Comparison of ENCODE assay signal across 8 cellular contexts in genomic region chr1:144551107-144551542, GRCh38. TPM values are rescaled to one million over a fixed set of nuclear protein-coding genes. Genes with fewer than 3 reads are reported as not detected.
DNase-seq lines count a peak whose midpoint lies in the region; ATAC-seq and TF ChIP-seq lines count a peak whose summit lies in the region.

No MANE protein-coding gene starts in this region.

- H3K27ac ChIP-seq in MM.1S (ENCODE audit: low read length) (peak overlapping the region; percentile 83), muscle layer of duodenum (ENCODE audit: low read length) (no peak overlapping the region)

- H3K4me2 ChIP-seq in MM.1S (ENCODE audit: low read depth, low read length) = peak overlapping the region; percentile 72

- peaks cover 9% of the 10 kb centered on the region for H3K27me3 Mint-ChIP-seq in MCF 10A (ENCODE audit: insufficient read depth, unreplicated experiment)

- peaks cover 20% of the 10 kb centered on the region for H3K36me3 Mint-ChIP-seq in MCF 10A (ENCODE audit: insufficient read depth, unreplicated experiment)

- H2AFZ ChIP-seq in MM.1S (ENCODE audit: low read length) = 0 out of 2 replicates have a peak overlapping the region, but pooled peaks have one; percentile 35

- peak overlapping the region; percentile 100 for H3K27ac Mint-ChIP-seq in MCF 10A (ENCODE audit: low read depth, unreplicated experiment)

- no peaks in the 10 kb centered on the region for H4K20me1 ChIP-seq in MM.1S (ENCODE audit: insufficient read depth, low read length)

- H3K36me3 ChIP-seq in MM.1S (replicated peaks; ENCODE audit: insufficient read depth, low read length) (no peaks in the 10 kb centered on the region), muscle layer of duodenum (ENCODE audit: control insufficient read depth in 1 of 2, insufficient read depth in 2 of 2, low read length in 2 of 2) (no peaks in the 10 kb centered on the region)

- H3K79me2 ChIP-seq in MM.1S (ENCODE audit: low read length) = no peaks in the 10 kb centered on the region

- peak overlapping the region; percentile 76 for H3K9ac ChIP-seq in MM.1S (ENCODE audit: low read length)

- intact Hi-C loops in MCF 10A (cut with micrococcal nuclease) = no loop called here

- H3K4me1 Mint-ChIP-seq in MCF 10A (ENCODE audit: insufficient read depth, unreplicated experiment) = peaks cover 33% of the 10 kb centered on the region

- H3K27me3 ChIP-seq in MM.1S (replicated peaks; ENCODE audit: insufficient read depth, low read length) = no peaks in the 10 kb centered on the region
- peaks cover 6% of the 10 kb centered on the region for H3K27me3 ChIP-seq in muscle layer of duodenum (ENCODE audit: low read depth, low read length)

- TF ChIP-seq CTCF in AG10803 (conservative IDR thresholded peaks at IDR 0.05; ENCODE audit: low read length) = no peak
- no peak for TF ChIP-seq CTCF in MM.1S (IDR thresholded peaks at IDR 0.05; ENCODE audit: low read length)
- no peak for TF ChIP-seq CTCF in MCF 10A (IDR thresholded peaks at IDR 0.05; ENCODE audit: unreplicated experiment)

- H3K9me3 ChIP-seq in MM.1S (replicated peaks; ENCODE audit: insufficient read depth, low read length) (no peaks in the 10 kb centered on the region), muscle layer of duodenum (ENCODE audit: control insufficient read depth in 1 of 2, low read length in 2 of 2) (no peaks in the 10 kb centered on the region)

- H3K4me3 Mint-ChIP-seq in MCF 10A (ENCODE audit: unreplicated experiment) = peak overlapping the region; percentile 89

- H3F3A ChIP-seq in MM.1S (ENCODE audit: insufficient read depth, low read length) = peaks cover 16% of the 10 kb centered on the region

- no peaks in the 10 kb centered on the region for H3K9me3 Mint-ChIP-seq in MCF 10A (ENCODE audit: unreplicated experiment)

- no TSS peak for BruUV-seq in MCF 10A (replicated peaks; lab: Mats Ljungman, UMichigan)

- POLR2A ChIA-PET in MCF 10A (lab: Yijun Ruan, JAX) = interaction anchor here (1.0 to 2.3 kb wide), 6 partner anchors 10 to 1414 kb away, joined by 3 to 28 read pairs (median 6); partner anchors contain the start of genes ANKRD34A and POLR3GL

- peaks cover 4% of the 10 kb centered on the region; the same call in 1 of the 2 replicates for H3K4me1 ChIP-seq in MM.1S (ENCODE audit: low read length)
- H3K4me1 ChIP-seq in muscle layer of duodenum (ENCODE audit: control insufficient read depth in 1 of 2, insufficient read depth in 2 of 2, low read length in 2 of 2) = peaks cover 0 to 9% of the 10 kb centered on the region in 2 donors

- peak overlapping the region; percentile 64 for H3K4me3 ChIP-seq in AG10803 (ENCODE audit: low read length)
- H3K4me3 ChIP-seq in MM.1S (ENCODE audit: low read length) = peak overlapping the region; percentile 54
- H3K4me3 ChIP-seq in muscle layer of duodenum (ENCODE audit: low read depth in 1 of 2, low read length in 2 of 2) = peak overlapping the region; percentile 47 to 60

- ATAC-seq in HG03025 (IDR thresholded peaks at IDR 0.05; ENCODE audit: low FRiP score, unreplicated experiment) = no peak
- ATAC-seq in HG03045 (IDR thresholded peaks at IDR 0.05; ENCODE audit: unreplicated experiment) = no peak

- CTCF ChIA-PET in MCF 10A (lab: Yijun Ruan, JAX) = interaction anchor here (1.0 kb wide), 1 partner anchor 18 kb away, joined by 3 read pairs; no protein-coding TSS in a partner anchor

- no peaks in the 10 kb centered on the region for H3K9me2 ChIP-seq in MM.1S (replicated peaks; ENCODE audit: insufficient read depth, low read length)

- DNase-seq in AG10803 (ENCODE audit: low read depth) (no peak), MM.1S (peak; percentile 24), MCF 10A (ENCODE audit: unreplicated experiment) (no peak), AG08395 (ENCODE audit: low spot score) (no peak)
- DNase-seq in NK-92 treated with Interleukin-12 subunit alpha and Interleukin-12 subunit beta, amount 100 ng/mL, for 24 hours (lab: John Stamatoyannopoulos, UW) = no peak

RNA-seq across cellular contexts. Expression of gene PPIAL4F, which starts 41.6 kb away (rescaled TPM):
- not detected in 2 replicates for total RNA-seq in MCF 10A (2022)
